Comparison of ENCODE assay signal across 8 cellular contexts in genomic region chr3:63933459-63933858, GRCh38. TPM values are rescaled to one million over a fixed set of nuclear protein-coding genes. Genes with fewer than 3 reads are reported as not detected.
A peak's percentile ranks its signal among the peaks of the same experiment; 100 is the strongest.
DNase-seq lines count a peak whose midpoint lies in the region; ATAC-seq and TF ChIP-seq lines count a peak whose summit lies in the region.

No MANE protein-coding gene starts in this region.

- peak overlapping the region; percentile 74 for H3K27ac Mint-ChIP-seq in activated CD4-positive, alpha-beta T cell treated with anti-CD3 and anti-CD28 coated beads, Interleukin-2, amount 10 ng/mL, durations not matched to agents 7 days and 5 days
- H3K27ac Mint-ChIP-seq in stimulated activated naive CD8-positive, alpha-beta T cell treated with anti-CD3 and anti-CD28 coated beads, Interleukin-15, amount 100 ng/mL, for 72 hours: peak overlapping the region; percentile 42 to 86

- peaks cover 64% of the 10 kb centered on the region for H3K4me1 Mint-ChIP-seq in activated CD4-positive, alpha-beta T cell treated with anti-CD3 and anti-CD28 coated beads, Interleukin-2, amount 10 ng/mL, durations not matched to agents 7 days and 5 days
- H3K4me1 Mint-ChIP-seq in stimulated activated naive CD8-positive, alpha-beta T cell treated with anti-CD3 and anti-CD28 coated beads, Interleukin-15, amount 100 ng/mL, for 72 hours: peaks cover 67% of the 10 kb centered on the region

- no peaks in the 10 kb centered on the region for H3K9me3 Mint-ChIP-seq in activated CD4-positive, alpha-beta T cell treated with anti-CD3 and anti-CD28 coated beads, Interleukin-2, amount 10 ng/mL, durations not matched to agents 7 days and 5 days
- H3K9me3 Mint-ChIP-seq in stimulated activated naive CD8-positive, alpha-beta T cell treated with anti-CD3 and anti-CD28 coated beads, Interleukin-15, amount 100 ng/mL, for 72 hours: no peaks in the 10 kb centered on the region

- POLR2A ChIA-PET in activated CD4-positive, alpha-beta T cell treated with anti-CD3 and anti-CD28 coated beads, Interleukin-2, amount 10 ng/mL, durations not matched to agents 7 days and 5 days (lab: Charles Lee): interaction anchor here (0.6 kb wide), 1 partner anchor 21 kb away, joined by 3 read pairs; the partner anchor contains the start of gene SCAANT1

- TF ChIP-seq CTCF in gastrocnemius medialis (IDR thresholded peaks at IDR 0.05 in 4 of 5, conservative IDR thresholded peaks at IDR 0.05 in 1 of 5) (no peak), prostate gland (IDR thresholded peaks at IDR 0.05) (no peak)

- CTCF ChIA-PET in activated CD4-positive, alpha-beta T cell treated with anti-CD3 and anti-CD28 coated beads, Interleukin-2, amount 10 ng/mL, durations not matched to agents 7 days and 5 days (lab: Charles Lee): interaction anchor here (1.7 kb wide), 1 partner anchor 12 kb away, joined by 5 read pairs; no protein-coding TSS in a partner anchor

- H3K4me3 Mint-ChIP-seq in activated CD4-positive, alpha-beta T cell treated with anti-CD3 and anti-CD28 coated beads, Interleukin-2, amount 10 ng/mL, durations not matched to agents 7 days and 5 days: no peak overlapping the region
- H3K4me3 Mint-ChIP-seq in stimulated activated naive CD8-positive, alpha-beta T cell treated with anti-CD3 and anti-CD28 coated beads, Interleukin-15, amount 100 ng/mL, for 72 hours: peak overlapping the region; percentile 3 to 70

- H3K9me3 ChIP-seq in gastrocnemius medialis (no peaks in the 10 kb centered on the region), prostate gland (no peaks in the 10 kb centered on the region)

- H3K4me3 ChIP-seq in gastrocnemius medialis (no peak overlapping the region), prostate gland (no peak overlapping the region)

- in situ Hi-C loops in gastrocnemius medialis (cut with MboI; ENCODE audit: low sequenced_read_pairs in 4 of 4): no loop called here

- DNase-seq in activated CD4-positive, alpha-beta T cell treated with anti-CD3 and anti-CD28 coated beads, Interleukin-2, amount 10 ng/mL, durations not matched to agents 7 days and 5 days: no peak
- DNase-seq in activated CD4-positive, alpha-beta T cell treated with anti-CD3 and anti-CD28 coated beads, Interleukin-2, amount 50 U/mL, for 4 hours: no peak
- DNase-seq in SKM-1 (lab: John Stamatoyannopoulos, UW; ENCODE audit: unreplicated experiment): peak; percentile 27
- no peak for DNase-seq in stimulated activated naive CD8-positive, alpha-beta T cell treated with anti-CD3 and anti-CD28 coated beads, Interleukin-15, amount 100 ng/mL, for 72 hours
- DNase-seq in gastrocnemius medialis: no peak
- DNase-seq in prostate gland (ENCODE audit: low spot score): no peak
- no peak for DNase-seq in erythroblast (lab: John Stamatoyannopoulos, UW)

- H3K27me3 ChIP-seq in gastrocnemius medialis (no peaks in the 10 kb centered on the region), prostate gland (replicated peaks; ENCODE audit: insufficient read depth) (no peaks in the 10 kb centered on the region)

- TF ChIP-seq POLR2A in gastrocnemius medialis (IDR thresholded peaks at IDR 0.05): no peak
- no peak for TF ChIP-seq POLR2A in prostate gland (IDR thresholded peaks at IDR 0.05)
- TF ChIP-seq POLR2A in erythroblast (IDR thresholded peaks at IDR 0.05; ENCODE audit: low read length): no peak

- no peaks in the 10 kb centered on the region for H3K36me3 ChIP-seq in gastrocnemius medialis
- no peaks in the 10 kb centered on the region for H3K36me3 ChIP-seq in prostate gland

- no peaks in the 10 kb centered on the region for H3K27me3 Mint-ChIP-seq in activated CD4-positive, alpha-beta T cell treated with anti-CD3 and anti-CD28 coated beads, Interleukin-2, amount 10 ng/mL, durations not matched to agents 7 days and 5 days
- no peaks in the 10 kb centered on the region for H3K27me3 Mint-ChIP-seq in stimulated activated naive CD8-positive, alpha-beta T cell treated with anti-CD3 and anti-CD28 coated beads, Interleukin-15, amount 100 ng/mL, for 72 hours

- 82% methylated on average over 1 of the region's 1 CpG for WGBS in prostate gland

- peaks cover 33% of the 10 kb centered on the region for H3K36me3 Mint-ChIP-seq in activated CD4-positive, alpha-beta T cell treated with anti-CD3 and anti-CD28 coated beads, Interleukin-2, amount 10 ng/mL, durations not matched to agents 7 days and 5 days (ENCODE audit: low read depth)

- intact Hi-C loops in gastrocnemius medialis (cut with DNase I; ENCODE audit: low total_unique reads): no loop called here
- intact Hi-C loops in prostate gland (cut with DNase I): no loop called here

- H3K27ac ChIP-seq in gastrocnemius medialis (peak overlapping the region in 2 of 4 donors; percentile 28 to 59), prostate gland (no peak overlapping the region)

- ATAC-seq in HG02981 (IDR thresholded peaks at IDR 0.05; ENCODE audit: unreplicated experiment) (peak; percentile 52), gastrocnemius medialis (no peak)
- no peak for ATAC-seq in stimulated activated naive CD8-positive, alpha-beta T cell treated with anti-CD3 and anti-CD28 coated beads, Interleukin-15, amount 100 ng/mL, for 72 hours

- H3K4me1 ChIP-seq in gastrocnemius medialis (peaks cover 27 to 35% of the 10 kb centered on the region in 2 donors), prostate gland (replicated peaks) (no peaks in the 10 kb centered on the region)

RNA-seq across cellular contexts. Expression of gene SCAANT1, which starts 21.3 kb away (rescaled TPM):
- not detected for total RNA-seq in activated CD4-positive, alpha-beta T cell treated with anti-CD3 and anti-CD28 coated beads, Interleukin-2, amount 10 ng/mL, durations not matched to agents 7 days and 5 days
- not detected for total RNA-seq in gastrocnemius medialis
- not detected for total RNA-seq in prostate gland
